Comparison of ENCODE assay signal across 21 cellular contexts in the genomic region with DNA sequence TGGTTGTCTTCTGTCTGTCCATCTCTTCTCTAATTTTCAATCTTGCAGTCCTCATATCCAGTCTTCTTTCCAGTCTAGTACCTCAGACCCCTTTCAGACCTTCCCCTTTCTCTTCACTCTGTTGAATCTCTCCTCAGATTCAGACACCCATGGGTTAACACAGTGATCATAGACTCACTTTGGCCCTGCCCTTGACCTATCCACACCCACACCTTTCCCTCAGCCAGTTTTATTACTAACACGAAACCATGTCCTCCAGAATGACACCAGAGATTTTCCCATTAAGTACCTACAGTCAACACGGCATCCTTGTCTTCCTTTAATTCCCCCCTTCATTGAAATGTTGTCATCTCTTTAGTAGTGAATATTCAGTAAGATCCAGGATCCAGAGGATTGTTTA.
"Had no signal": no experiment of that assay in that cellular context is flagged by ENCODE, and none has a peak within 500 bp of the region (broad histone marks: within the 10 kb centered on the region; RNA-seq: fewer than 3 reads in every experiment).

No MANE protein-coding gene starts in this region.

- DNase-seq: activated CD4-positive, alpha-beta T cell treated with anti-CD3 and anti-CD28 coated beads, Interleukin-2, amount 10 ng/mL, durations not matched to agents 24 days and 14 days; activated CD4-positive, CD25-positive, alpha-beta regulatory T cell; activated CD8-positive, alpha-beta memory T cell treated with anti-CD3 and anti-CD28 coated beads for 24 hours; activated naive CD4-positive, alpha-beta T cell; activated naive CD8-positive, alpha-beta T cell treated with anti-CD3 and anti-CD28 coated beads, Interleukin-2, amount 10 ng/mL, durations not matched to agents 7 days and 5 days; anterior cingulate cortex; brain microvascular endothelial cell; cortex of kidney; effector CD8-positive, alpha-beta T cell; foreskin keratinocyte; left colon; natural killer cell; spleen; stimulated activated naive CD8-positive, alpha-beta T cell treated with anti-CD3 and anti-CD28 coated beads, Interleukin-15, amount 100 ng/mL, for 72 hours; SW 1271 had no signal

- H3K9me3 Mint-ChIP-seq: activated CD4-positive, alpha-beta T cell treated with anti-CD3 and anti-CD28 coated beads, Interleukin-2, amount 10 ng/mL, durations not matched to agents 24 days and 14 days; activated T-helper 1 cell treated with anti-CD3 and anti-CD28 coated beads, Interleukin-12 subunit alpha, Interleukin-12 subunit beta, Interleukin-2, Interleukin-4 antibody, amounts not matched to agents 30 ng/mL and 10 ng/mL and 1 ng/mL, durations not matched to agents 14 hours and 24 hours and 36 hours; stimulated activated naive CD8-positive, alpha-beta T cell treated with anti-CD3 and anti-CD28 coated beads, Interleukin-15, amount 100 ng/mL, for 72 hours; T-helper 2 cell treated with Interferon-gamma antibody and Interleukin-4, amounts not matched to agents 5 μg/mL and 100 μg/mL, for 36 hours had no signal

- H3K27me3 ChIP-seq: brain microvascular endothelial cell, neutrophil, spleen had no signal

- H3K9ac ChIP-seq: parathyroid adenoma had no signal

- H3K4me1 Mint-ChIP-seq: activated CD4-positive, alpha-beta T cell treated with anti-CD3 and anti-CD28 coated beads, Interleukin-2, amount 10 ng/mL, durations not matched to agents 24 days and 14 days; activated naive CD8-positive, alpha-beta T cell treated with anti-CD3 and anti-CD28 coated beads, Interleukin-2, amount 10 ng/mL, durations not matched to agents 7 days and 5 days; natural killer cell; stimulated activated naive CD8-positive, alpha-beta T cell treated with anti-CD3 and anti-CD28 coated beads, Interleukin-15, amount 100 ng/mL, for 72 hours had no signal

- H3K27ac ChIP-seq: brain microvascular endothelial cell, foreskin keratinocyte, neutrophil, parathyroid adenoma, spleen had no signal

- H3K27ac Mint-ChIP-seq: activated CD4-positive, alpha-beta T cell treated with anti-CD3 and anti-CD28 coated beads, Interleukin-2, amount 10 ng/mL, durations not matched to agents 24 days and 14 days; activated naive CD8-positive, alpha-beta T cell treated with anti-CD3 and anti-CD28 coated beads, Interleukin-2, amount 10 ng/mL, durations not matched to agents 7 days and 5 days; activated T-helper 1 cell treated with anti-CD3 and anti-CD28 coated beads, Interleukin-12 subunit alpha, Interleukin-12 subunit beta, Interleukin-2, Interleukin-4 antibody, amounts not matched to agents 30 ng/mL and 10 ng/mL and 1 ng/mL, durations not matched to agents 14 hours and 24 hours and 36 hours; natural killer cell; stimulated activated naive CD8-positive, alpha-beta T cell treated with anti-CD3 and anti-CD28 coated beads, Interleukin-15, amount 100 ng/mL, for 72 hours; T-helper 2 cell treated with Interferon-gamma antibody and Interleukin-4, amounts not matched to agents 5 μg/mL and 100 μg/mL, for 36 hours had no signal

- ATAC-seq: foreskin keratinocyte; left colon; natural killer cell; stimulated activated naive CD8-positive, alpha-beta T cell treated with anti-CD3 and anti-CD28 coated beads, Interleukin-15, amount 100 ng/mL, for 72 hours had no signal

- H3K36me3 ChIP-seq: brain microvascular endothelial cell, neutrophil, spleen had no signal

- H3K4me1 ChIP-seq: foreskin keratinocyte, parathyroid adenoma, spleen had no signal

- H3K9me3 ChIP-seq: neutrophil, spleen had no signal

- H3K27me3 Mint-ChIP-seq: activated CD4-positive, alpha-beta T cell treated with anti-CD3 and anti-CD28 coated beads, Interleukin-2, amount 10 ng/mL, durations not matched to agents 24 days and 14 days; stimulated activated naive CD8-positive, alpha-beta T cell treated with anti-CD3 and anti-CD28 coated beads, Interleukin-15, amount 100 ng/mL, for 72 hours had no signal

- H3K36me3 Mint-ChIP-seq: activated naive CD8-positive, alpha-beta T cell treated with anti-CD3 and anti-CD28 coated beads, Interleukin-2, amount 10 ng/mL, durations not matched to agents 7 days and 5 days; natural killer cell had no signal

- FAIRE-seq: endothelial cell of umbilical vein, urothelium cell line had no signal

- H3K4me3 Mint-ChIP-seq: activated CD4-positive, alpha-beta T cell treated with anti-CD3 and anti-CD28 coated beads, Interleukin-2, amount 10 ng/mL, durations not matched to agents 24 days and 14 days; activated naive CD8-positive, alpha-beta T cell treated with anti-CD3 and anti-CD28 coated beads, Interleukin-2, amount 10 ng/mL, durations not matched to agents 7 days and 5 days; activated T-helper 1 cell treated with anti-CD3 and anti-CD28 coated beads, Interleukin-12 subunit alpha, Interleukin-12 subunit beta, Interleukin-2, Interleukin-4 antibody, amounts not matched to agents 30 ng/mL and 10 ng/mL and 1 ng/mL, durations not matched to agents 14 hours and 24 hours and 36 hours; natural killer cell; stimulated activated naive CD8-positive, alpha-beta T cell treated with anti-CD3 and anti-CD28 coated beads, Interleukin-15, amount 100 ng/mL, for 72 hours; T-helper 2 cell treated with Interferon-gamma antibody and Interleukin-4, amounts not matched to agents 5 μg/mL and 100 μg/mL, for 36 hours had no signal

- H3K79me2 ChIP-seq: parathyroid adenoma had no signal
